25 cellular contexts compared by ENCODE assay signal in genomic region chr6:86629123-86629522, GRCh38.
DNase-seq lines count a peak whose midpoint lies in the region; ATAC-seq and TF ChIP-seq lines count a peak whose summit lies in the region.
"Had no signal": no experiment of that assay in that cellular context is flagged by ENCODE, and none has a peak within 500 bp of the region (broad histone marks: within the 10 kb centered on the region; RNA-seq: fewer than 3 reads in every experiment).

No MANE protein-coding gene starts in this region.

- H3K36me3 ChIP-seq in GM23338 (ENCODE audit: insufficient read depth): no peaks in the 10 kb centered on the region
- no peaks in the 10 kb centered on the region for H3K36me3 ChIP-seq in HEK293 (ENCODE audit: control insufficient read depth in 2 of 2, insufficient read depth in 1 of 2, low read length in 2 of 2)
- H3K36me3 ChIP-seq: BE2C, BLaER1 had no signal

- CTCF ChIA-PET in HEK293 (lab: Yijun Ruan, JAX): no interaction called here

- no peak overlapping the region for H2BK120ac ChIP-seq in H9 (ENCODE audit: low read depth, low read length, poor library complexity, severe bottlenecking)

- H3K23ac ChIP-seq in H9 (ENCODE audit: insufficient read length, low read depth, low read length): no peak overlapping the region

- peaks cover 11% of the 10 kb centered on the region for H3K9me2 ChIP-seq in GM23338 (ENCODE audit: insufficient read depth)

- H4K20me1 ChIP-seq in GM23338 (replicated peaks; ENCODE audit: insufficient read depth) (no peaks in the 10 kb centered on the region; the same call in 1 of the 2 replicates), H9 (ENCODE audit: control insufficient read depth, insufficient read depth, insufficient read length) (no peaks in the 10 kb centered on the region)
- H4K20me1 ChIP-seq: BLaER1 had no signal

- no peak overlapping the region for H3K4ac ChIP-seq in H9 (ENCODE audit: low read depth, low read length)

- no peak overlapping the region for H4K8ac ChIP-seq in H9 (replicated peaks; ENCODE audit: insufficient read length, low read depth, low read length)

- no peak overlapping the region for H2BK15ac ChIP-seq in H9 (ENCODE audit: low read depth, low read length)

- H3K9me3 ChIP-seq in H9 (ENCODE audit: control insufficient read depth, low read depth, low read length): no peaks in the 10 kb centered on the region
- H3K9me3 ChIP-seq in HEK293 (ENCODE audit: control insufficient read depth, insufficient read depth, low read depth, low read length): no peaks in the 10 kb centered on the region; the same call in 1 of the 2 replicates
- H3K9me3 ChIP-seq: BE2C, BLaER1 had no signal

- H2AK5ac ChIP-seq in H9 (ENCODE audit: insufficient read length, low read length): no peak overlapping the region

- H3K4me1 Mint-ChIP-seq in GM23338 (no peaks in the 10 kb centered on the region), H9 (no peaks in the 10 kb centered on the region), glutamatergic neuron (ENCODE audit: low read depth, unreplicated experiment) (peaks cover 21% of the 10 kb centered on the region)
- H3K4me1 Mint-ChIP-seq: CD14-positive monocyte; CD4-positive, alpha-beta memory T cell; CD4-positive, CD25-positive, alpha-beta regulatory T cell; CD8-positive, alpha-beta memory T cell had no signal

- H3K27ac ChIP-seq in GM23338 (ENCODE audit: low read depth) (no peak overlapping the region), H9 (ENCODE audit: insufficient read length, low read depth, low read length) (no peak overlapping the region), HEK293 (ENCODE audit: extremely low read depth, low read depth, low read length) (no peak overlapping the region)
- H3K27ac ChIP-seq: BLaER1 had no signal

- no peaks in the 10 kb centered on the region for H3K23me2 ChIP-seq in H9 (ENCODE audit: insufficient read length, low read depth, low read length, poor library complexity, severe bottlenecking)

- no peak overlapping the region for H4K91ac ChIP-seq in H9 (ENCODE audit: insufficient read length, low read depth, low read length)

- H3K4me2 ChIP-seq in GM23338: no peak overlapping the region
- no peak overlapping the region for H3K4me2 ChIP-seq in H9 (ENCODE audit: insufficient read depth, insufficient read length, low read length)
- H3K4me2 ChIP-seq: BLaER1 had no signal

- no peaks in the 10 kb centered on the region for H3F3A ChIP-seq in GM23338 (replicated peaks; ENCODE audit: low read depth)

- H2BK20ac ChIP-seq in H9 (ENCODE audit: low read depth, low read length, poor library complexity, severe bottlenecking): no peak overlapping the region

- H3K79me2 ChIP-seq in GM23338 (replicated peaks; ENCODE audit: insufficient read depth) (no peaks in the 10 kb centered on the region), H9 (ENCODE audit: insufficient read depth, low read length) (no peaks in the 10 kb centered on the region)

- no peak overlapping the region for H3K18ac ChIP-seq in H9 (ENCODE audit: insufficient read length, low read depth, low read length)

- WGBS in H9 (ENCODE audit: extremely low coverage, insufficient read length, low lambda C conversion rate): no CpG with 5 or more reads among the region's 1 CpG

- no peak overlapping the region for H3K56ac ChIP-seq in H9 (ENCODE audit: insufficient read length, low read depth, low read length)

- H3K4me1 ChIP-seq in GM23338 (ENCODE audit: insufficient read depth): no peaks in the 10 kb centered on the region
- H3K4me1 ChIP-seq in H9 (ENCODE audit: insufficient read depth, low read length): no peaks in the 10 kb centered on the region
- H3K4me1 ChIP-seq in HEK293 (ENCODE audit: control insufficient read depth, insufficient read depth, low read length): no peaks in the 10 kb centered on the region
- H3K4me1 ChIP-seq: BE2C, BLaER1 had no signal

- H2AFZ ChIP-seq in GM23338 (no peak overlapping the region), H9 (ENCODE audit: low read length) (no peak overlapping the region)

- no peak overlapping the region for H4K5ac ChIP-seq in H9 (ENCODE audit: insufficient read length, low read depth, low read length)

- ATAC-seq in GM23338 (no peak), HG02610 (IDR thresholded peaks at IDR 0.05; ENCODE audit: unreplicated experiment) (no peak), HG03097 (IDR thresholded peaks at IDR 0.05; ENCODE audit: low FRiP score, unreplicated experiment) (no peak)
- ATAC-seq: GM12878 had no signal

- H3K36me3 Mint-ChIP-seq in GM23338 (ENCODE audit: low read depth): no peaks in the 10 kb centered on the region
- no peaks in the 10 kb centered on the region for H3K36me3 Mint-ChIP-seq in H9 (ENCODE audit: insufficient read depth in 1 of 3, low read depth in 3 of 3)
- H3K36me3 Mint-ChIP-seq in glutamatergic neuron (ENCODE audit: unreplicated experiment): no peaks in the 10 kb centered on the region
- H3K36me3 Mint-ChIP-seq: CD14-positive monocyte; CD4-positive, alpha-beta memory T cell; CD4-positive, CD25-positive, alpha-beta regulatory T cell; CD8-positive, alpha-beta memory T cell had no signal

- peak overlapping the region; percentile 73 for H2BK12ac ChIP-seq in H9 (ENCODE audit: insufficient read length, low read depth, low read length)

- H2BK5ac ChIP-seq in H9 (ENCODE audit: insufficient read length, low read length): no peak overlapping the region

- H3K27me3 ChIP-seq in GM23338 (ENCODE audit: insufficient read depth): no peaks in the 10 kb centered on the region
- no peaks in the 10 kb centered on the region for H3K27me3 ChIP-seq in H9 (ENCODE audit: insufficient read depth, low read length)
- H3K27me3 ChIP-seq: BE2C, BLaER1 had no signal

- POLR2A ChIA-PET in HEK293 (lab: Yijun Ruan, JAX): no interaction called here

- TF ChIP-seq CTCF in GM23338 (conservative IDR thresholded peaks at IDR 0.05; ENCODE audit: low read depth in 2 of 2): no peak
- TF ChIP-seq CTCF in H9 (conservative IDR thresholded peaks at IDR 0.05): no peak
- TF ChIP-seq CTCF in HEK293 (tag by site-specific recombination; IDR thresholded peaks at IDR 0.05): no peak
- no peak for TF ChIP-seq CTCF in glutamatergic neuron (IDR thresholded peaks at IDR 0.05; ENCODE audit: partially characterized antibody, unreplicated experiment)

- no peaks in the 10 kb centered on the region for H3K79me1 ChIP-seq in H9 (ENCODE audit: insufficient read depth, low read depth, low read length, poor library complexity, severe bottlenecking)

- H3K27ac Mint-ChIP-seq in GM23338: no peak overlapping the region
- H3K27ac Mint-ChIP-seq in H9: no peak overlapping the region
- peak overlapping the region; percentile 50 for H3K27ac Mint-ChIP-seq in glutamatergic neuron (ENCODE audit: unreplicated experiment)
- H3K27ac Mint-ChIP-seq: CD4-positive, alpha-beta memory T cell; CD4-positive, CD25-positive, alpha-beta regulatory T cell; CD8-positive, alpha-beta memory T cell had no signal

- H3K9ac ChIP-seq in H9 (ENCODE audit: extremely low read depth, insufficient read length, low read length): no peak overlapping the region
- H3K9ac ChIP-seq: BLaER1 had no signal

- H3K4me3 Mint-ChIP-seq in GM23338 (no peak overlapping the region), H9 (no peak overlapping the region), glutamatergic neuron (ENCODE audit: unreplicated experiment) (no peak overlapping the region)
- H3K4me3 Mint-ChIP-seq: CD14-positive monocyte; CD4-positive, alpha-beta memory T cell; CD4-positive, CD25-positive, alpha-beta regulatory T cell; CD8-positive, alpha-beta memory T cell had no signal

- no peak overlapping the region for H3T11ph ChIP-seq in H9 (ENCODE audit: low read length)

- no peaks in the 10 kb centered on the region for H3K9me3 Mint-ChIP-seq in GM23338
- H3K9me3 Mint-ChIP-seq in H9: 0 out of 5 replicates have a peak, but pooled peaks cover 0 to 3% of the 10 kb centered on the region in 2 experiments
- no peaks in the 10 kb centered on the region for H3K9me3 Mint-ChIP-seq in glutamatergic neuron (ENCODE audit: unreplicated experiment)

- H3K4me3 ChIP-seq in GM23338 (no peak overlapping the region), HEK293 (ENCODE audit: low read depth, low read length) (no peak overlapping the region)
- H3K4me3 ChIP-seq: BLaER1, GM12878 had no signal

- DNase-seq in GM23338 (ENCODE audit: low spot score): peak; percentile 9
- DNase-seq in H9: no peak
- no peak for DNase-seq in glutamatergic neuron
- DNase-seq in HUDEP-2 (lab: John Stamatoyannopoulos, UW; ENCODE audit: unreplicated experiment in 76 of 76): no peak
- DNase-seq: 8988T; ACHN; BE2C; C1 segment of cervical spinal cord; CD4-positive, alpha-beta memory T cell; CD4-positive, CD25-positive, alpha-beta regulatory T cell; CD8-positive, alpha-beta memory T cell; COR-L47; DMS 273 treated with DMSO at 0.1 percent for 48 hours; DMS153; DMS53; DMS79; DND-41; EL; GDM1 had no signal

- H3K14ac ChIP-seq in H9 (ENCODE audit: insufficient read depth, low read length): no peak overlapping the region

- no peaks in the 10 kb centered on the region for H3K27me3 Mint-ChIP-seq in GM23338 (ENCODE audit: insufficient read depth, low read depth, poor library complexity)
- H3K27me3 Mint-ChIP-seq in H9 (ENCODE audit: low read depth): no peaks in the 10 kb centered on the region
- H3K27me3 Mint-ChIP-seq in glutamatergic neuron (ENCODE audit: unreplicated experiment): peaks cover 1% of the 10 kb centered on the region
- H3K27me3 Mint-ChIP-seq: CD4-positive, alpha-beta memory T cell; CD4-positive, CD25-positive, alpha-beta regulatory T cell; CD8-positive, alpha-beta memory T cell had no signal

TF ChIP-seq in HEK293, 187 proteins besides CTCF, POLR2A, EP300 and RAD21 (continues in another document):
- TF ChIP-seq ZNF692 (tag by site-specific recombination; IDR thresholded peaks at IDR 0.05): no peak
